Comparison of ENCODE assay signal across 1 cellular context in the genomic region with DNA sequence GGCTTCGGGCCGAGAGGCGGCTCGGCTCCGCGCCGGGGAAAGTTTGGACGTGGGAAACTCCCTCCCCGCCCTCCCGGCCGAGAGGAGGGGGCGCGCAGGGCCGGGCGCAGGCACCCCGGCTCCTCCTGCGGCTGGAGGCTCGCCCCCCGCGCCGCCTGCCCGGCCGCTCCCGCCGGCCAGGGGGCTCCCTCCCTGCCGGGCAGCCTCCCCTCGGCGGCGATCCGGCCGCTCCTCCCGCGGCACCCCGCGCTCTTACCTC.
TF ChIP-seq lines count a peak whose summit lies in the region.

No MANE protein-coding gene starts in this region.

TF ChIP-seq in GM23338, 12 proteins besides CTCF, POLR2A, EP300 and RAD21 (continued from another document):
- TF ChIP-seq, protein P1, sequence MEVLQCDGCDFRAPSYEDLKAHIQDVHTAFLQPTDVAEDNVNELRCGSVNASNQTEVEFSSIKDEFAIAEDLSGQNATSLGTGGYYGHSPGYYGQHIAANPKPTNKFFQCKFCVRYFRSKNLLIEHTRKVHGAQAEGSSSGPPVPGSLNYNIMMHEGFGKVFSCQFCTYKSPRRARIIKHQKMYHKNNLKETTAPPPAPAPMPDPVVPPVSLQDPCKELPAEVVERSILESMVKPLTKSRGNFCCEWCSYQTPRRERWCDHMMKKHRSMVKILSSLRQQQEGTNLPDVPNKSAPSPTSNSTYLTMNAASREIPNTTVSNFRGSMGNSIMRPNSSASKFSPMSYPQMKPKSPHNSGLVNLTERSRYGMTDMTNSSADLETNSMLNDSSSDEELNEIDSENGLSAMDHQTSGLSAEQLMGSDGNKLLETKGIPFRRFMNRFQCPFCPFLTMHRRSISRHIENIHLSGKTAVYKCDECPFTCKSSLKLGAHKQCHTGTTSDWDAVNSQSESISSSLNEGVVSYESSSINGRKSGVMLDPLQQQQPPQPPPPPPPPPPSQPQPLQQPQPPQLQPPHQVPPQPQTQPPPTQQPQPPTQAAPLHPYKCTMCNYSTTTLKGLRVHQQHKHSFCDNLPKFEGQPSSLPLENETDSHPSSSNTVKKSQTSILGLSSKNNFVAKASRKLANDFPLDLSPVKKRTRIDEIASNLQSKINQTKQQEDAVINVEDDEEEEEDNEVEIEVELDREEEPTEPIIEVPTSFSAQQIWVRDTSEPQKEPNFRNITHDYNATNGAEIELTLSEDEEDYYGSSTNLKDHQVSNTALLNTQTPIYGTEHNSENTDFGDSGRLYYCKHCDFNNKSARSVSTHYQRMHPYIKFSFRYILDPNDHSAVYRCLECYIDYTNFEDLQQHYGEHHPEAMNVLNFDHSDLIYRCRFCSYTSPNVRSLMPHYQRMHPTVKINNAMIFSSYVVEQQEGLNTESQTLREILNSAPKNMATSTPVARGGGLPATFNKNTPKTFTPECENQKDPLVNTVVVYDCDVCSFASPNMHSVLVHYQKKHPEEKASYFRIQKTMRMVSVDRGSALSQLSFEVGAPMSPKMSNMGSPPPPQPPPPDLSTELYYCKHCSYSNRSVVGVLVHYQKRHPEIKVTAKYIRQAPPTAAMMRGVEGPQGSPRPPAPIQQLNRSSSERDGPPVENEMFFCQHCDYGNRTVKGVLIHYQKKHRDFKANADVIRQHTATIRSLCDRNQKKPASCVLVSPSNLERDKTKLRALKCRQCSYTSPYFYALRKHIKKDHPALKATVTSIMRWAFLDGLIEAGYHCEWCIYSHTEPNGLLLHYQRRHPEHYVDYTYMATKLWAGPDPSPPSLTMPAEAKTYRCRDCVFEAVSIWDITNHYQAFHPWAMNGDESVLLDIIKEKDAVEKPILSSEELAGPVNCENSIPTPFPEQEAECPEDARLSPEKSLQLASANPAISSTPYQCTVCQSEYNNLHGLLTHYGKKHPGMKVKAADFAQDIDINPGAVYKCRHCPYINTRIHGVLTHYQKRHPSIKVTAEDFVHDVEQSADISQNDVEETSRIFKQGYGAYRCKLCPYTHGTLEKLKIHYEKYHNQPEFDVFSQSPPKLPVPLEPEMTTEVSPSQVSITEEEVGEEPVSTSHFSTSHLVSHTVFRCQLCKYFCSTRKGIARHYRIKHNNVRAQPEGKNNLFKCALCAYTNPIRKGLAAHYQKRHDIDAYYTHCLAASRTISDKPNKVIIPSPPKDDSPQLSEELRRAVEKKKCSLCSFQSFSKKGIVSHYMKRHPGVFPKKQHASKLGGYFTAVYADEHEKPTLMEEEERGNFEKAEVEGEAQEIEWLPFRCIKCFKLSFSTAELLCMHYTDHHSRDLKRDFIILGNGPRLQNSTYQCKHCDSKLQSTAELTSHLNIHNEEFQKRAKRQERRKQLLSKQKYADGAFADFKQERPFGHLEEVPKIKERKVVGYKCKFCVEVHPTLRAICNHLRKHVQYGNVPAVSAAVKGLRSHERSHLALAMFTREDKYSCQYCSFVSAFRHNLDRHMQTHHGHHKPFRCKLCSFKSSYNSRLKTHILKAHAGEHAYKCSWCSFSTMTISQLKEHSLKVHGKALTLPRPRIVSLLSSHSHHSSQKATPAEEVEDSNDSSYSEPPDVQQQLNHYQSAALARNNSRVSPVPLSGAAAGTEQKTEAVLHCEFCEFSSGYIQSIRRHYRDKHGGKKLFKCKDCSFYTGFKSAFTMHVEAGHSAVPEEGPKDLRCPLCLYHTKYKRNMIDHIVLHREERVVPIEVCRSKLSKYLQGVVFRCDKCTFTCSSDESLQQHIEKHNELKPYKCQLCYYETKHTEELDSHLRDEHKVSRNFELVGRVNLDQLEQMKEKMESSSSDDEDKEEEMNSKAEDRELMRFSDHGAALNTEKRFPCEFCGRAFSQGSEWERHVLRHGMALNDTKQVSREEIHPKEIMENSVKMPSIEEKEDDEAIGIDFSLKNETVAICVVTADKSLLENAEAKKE (CRISPR knock-in tag; IDR thresholded peaks at IDR 0.05): no peak
- no peak for TF ChIP-seq EZH2phosphoT487 (IDR thresholded peaks at IDR 0.05; ENCODE audit: unreplicated experiment)
- TF ChIP-seq ZNF114 (CRISPR knock-in tag; IDR thresholded peaks at IDR 0.05): no peak
- TF ChIP-seq EZH2 (IDR thresholded peaks at IDR 0.05; ENCODE audit: low read depth, unreplicated experiment): no peak
- TF ChIP-seq ZNF331 (CRISPR knock-in tag; IDR thresholded peaks at IDR 0.05; ENCODE audit: low read depth): no peak
